ENCODE assay signal across 9 cellular contexts in genomic region chr1:85328713-85329376, GRCh38. TPM values are rescaled to one million over a fixed set of nuclear protein-coding genes. Genes with fewer than 3 reads are reported as not detected.
A peak's percentile ranks its signal among the peaks of the same experiment; 100 is the strongest.
DNase-seq lines count a peak whose midpoint lies in the region; ATAC-seq and TF ChIP-seq lines count a peak whose summit lies in the region.
"Had no signal": no experiment of that assay in that cellular context is flagged by ENCODE, and none has a peak within 500 bp of the region (broad histone marks: within the 10 kb centered on the region; RNA-seq: fewer than 3 reads in every experiment).

No MANE protein-coding gene starts in this region.

- intact Hi-C loops in Calu3 (cut with micrococcal nuclease; ENCODE audit: unreplicated experiment), result loop anchor here (2.0 to 5.0 kb wide), 3 partner anchors 14 to 253 kb away; partner anchors contain the start of gene CCN1

- ATAC-seq in GM21786 (IDR thresholded peaks at IDR 0.05; ENCODE audit: unreplicated experiment), result no peak

- H3K4me1 Mint-ChIP-seq in Calu3 (ENCODE audit: low read depth, unreplicated experiment) (peaks cover 86% of the 10 kb centered on the region), osteocyte (ENCODE audit: unreplicated experiment) (peaks cover 82% of the 10 kb centered on the region)

- H3K4me3 Mint-ChIP-seq in Calu3 (ENCODE audit: low read depth, unreplicated experiment), result no peak overlapping the region
- no peak overlapping the region for H3K4me3 Mint-ChIP-seq in osteocyte (ENCODE audit: unreplicated experiment)

- no peak for TF ChIP-seq CTCF in Calu3 (IDR thresholded peaks at IDR 0.05; ENCODE audit: unreplicated experiment)
- no peak for TF ChIP-seq CTCF in fibroblast of the aortic adventitia (IDR thresholded peaks at IDR 0.05; ENCODE audit: insufficient read depth, low read length)
- TF ChIP-seq CTCF in osteocyte (IDR thresholded peaks at IDR 0.05), result no peak

- no peak overlapping the region for H3K4me3 ChIP-seq in fibroblast of the aortic adventitia (ENCODE audit: low read depth, low read length)

- DNase-seq in Calu3, result peak; percentile 67
- DNase-seq in RKO (ENCODE audit: low spot score), result peak; percentile 100
- peak; percentile 99 for DNase-seq in fibroblast of the aortic adventitia (ENCODE audit: low read depth)
- DNase-seq in osteocyte (ENCODE audit: extremely low spot score, unreplicated experiment), result no peak
- no peak for DNase-seq in pons (ENCODE audit: low spot score)
- no peak for DNase-seq in DMS79 (lab: John Stamatoyannopoulos, UW)
- DNase-seq in HUDEP-2 (lab: John Stamatoyannopoulos, UW; ENCODE audit: unreplicated experiment in 76 of 76), result no peak
- DNase-seq: NCI-H2227 treated with DMSO at 0.1 percent for 48 hours had no signal

- BruUV-seq in Calu3 (replicated peaks; lab: Mats Ljungman, UMichigan), result no TSS peak

- no peaks in the 10 kb centered on the region for H3K27me3 Mint-ChIP-seq in Calu3 (ENCODE audit: unreplicated experiment)
- H3K27me3 Mint-ChIP-seq in osteocyte (ENCODE audit: unreplicated experiment), result no peaks in the 10 kb centered on the region

- peak overlapping the region; percentile 90 for H3K27ac Mint-ChIP-seq in Calu3 (ENCODE audit: unreplicated experiment)
- H3K27ac Mint-ChIP-seq in osteocyte (ENCODE audit: unreplicated experiment), result peak overlapping the region; percentile 97

- CTCF ChIA-PET in Calu3 (lab: Charles Lee), result interaction anchor here (1.9 kb wide), 1 partner anchor 15 kb away, joined by 9 read pairs; no protein-coding TSS in a partner anchor

- H3K36me3 Mint-ChIP-seq in Calu3 (ENCODE audit: insufficient read depth, unreplicated experiment) (peaks cover 42% of the 10 kb centered on the region), osteocyte (ENCODE audit: unreplicated experiment) (peaks cover 10% of the 10 kb centered on the region)

- H3K9me3 Mint-ChIP-seq in Calu3 (ENCODE audit: low read depth, unreplicated experiment) (peaks cover 3% of the 10 kb centered on the region), osteocyte (ENCODE audit: unreplicated experiment) (peaks cover 13% of the 10 kb centered on the region)

RNA-seq across cellular contexts. Expression of gene BCL10, which starts 52.4 kb away (rescaled TPM):
- 57.7 and 59.1 TPM in 2 replicates for total RNA-seq in Calu3 (2022)
- 36.0 and 44.7 TPM in 2 replicates for total RNA-seq in fibroblast of the aortic adventitia (ENCODE audit: low replicate concordance)
- 27.9 and 29.0 TPM in 2 replicates for total RNA-seq in osteocyte

Comparison
In these comparisons a context has a peak if more than half of its experiments do, and no peak if none do; other contexts are left out.
1. DNase-seq: peak in Calu3 (single experiment), RKO (single experiment) and fibroblast of the aortic adventitia (single experiment); none in osteocyte (single experiment), pons (single experiment), DMS79 (single experiment) and HUDEP-2 (0 of 76).